1 cellular context compared by ENCODE assay signal in genomic region chr15:73753250-73754130, GRCh38.
TF ChIP-seq lines count a peak whose summit lies in the region.

Gene INSYN1, minus strand, starts transcription at chr15:73753351. Its CDS starts 2,221 bp downstream, at chr15:73751130.

TF ChIP-seq in H1, 55 proteins besides CTCF, POLR2A, EP300 and RAD21:
- TF ChIP-seq SIN3A (conservative IDR thresholded peaks at IDR 0.05 in 1 of 2, IDR thresholded peaks at IDR 0.05 in 1 of 2; ENCODE audit: low read depth in 1 of 2, low read length in 2 of 2) (peak in 1 of 2 experiments; percentile 38; a peak in 1 of 4 replicates), TAF1 (IDR thresholded peaks at IDR 0.05; ENCODE audit: low read depth, low read length) (0 out of 2 replicates have a peak, but pooled peaks have one; percentile 45), MAX (IDR thresholded peaks at IDR 0.05) (peak; percentile 8; the same call in 1 of the 2 replicates), KDM1A (IDR thresholded peaks at IDR 0.05; ENCODE audit: borderline replicate concordance, low read length) (no peak), SP1 (IDR thresholded peaks at IDR 0.05; ENCODE audit: low read depth, low read length) (0 out of 2 replicates have a peak, but pooled peaks have one; percentile 40), RNF2 (IDR thresholded peaks at IDR 0.05; ENCODE audit: borderline replicate concordance, low read depth, low read length, missing control alignments, poor library complexity, severe bottlenecking) (peak; percentile 46), TEAD4 (IDR thresholded peaks at IDR 0.05; ENCODE audit: low read depth, low read length) (peak; percentile 95), EZH2 (IDR thresholded peaks at IDR 0.05; ENCODE audit: low read depth, low read length, severe bottlenecking) (peak; percentile 27), JUN (IDR thresholded peaks at IDR 0.05; ENCODE audit: low read depth, low read length) (no peak), CHD1 (IDR thresholded peaks at IDR 0.05; ENCODE audit: low read depth, low read length) (no peak), TCF12 (IDR thresholded peaks at IDR 0.05; ENCODE audit: low read depth, low read length) (no peak), USF2 (IDR thresholded peaks at IDR 0.05; ENCODE audit: low read length) (no peak), BCL11A (IDR thresholded peaks at IDR 0.05; ENCODE audit: low read depth in 2 of 2, low read length in 2 of 2) (no peak), KDM4A (IDR thresholded peaks at IDR 0.05; ENCODE audit: low read depth, low read length, severe bottlenecking) (no peak), ATF2 (IDR thresholded peaks at IDR 0.05; ENCODE audit: low read length) (no peak), CREB1 (IDR thresholded peaks at IDR 0.05) (peak; percentile 38; the same call in 1 of the 2 replicates), SP4 (IDR thresholded peaks at IDR 0.05; ENCODE audit: low read length) (no peak), RXRA (IDR thresholded peaks at IDR 0.05; ENCODE audit: insufficient read depth, low read depth, low read length) (no peak), ASH2L (IDR thresholded peaks at IDR 0.05; ENCODE audit: low read length) (no peak), PHF8 (conservative IDR thresholded peaks at IDR 0.05; ENCODE audit: low read depth, low read length) (0 out of 2 replicates have a peak, but pooled peaks have one; percentile 10)
